1 cellular context compared by ENCODE assay signal in the genomic region with DNA sequence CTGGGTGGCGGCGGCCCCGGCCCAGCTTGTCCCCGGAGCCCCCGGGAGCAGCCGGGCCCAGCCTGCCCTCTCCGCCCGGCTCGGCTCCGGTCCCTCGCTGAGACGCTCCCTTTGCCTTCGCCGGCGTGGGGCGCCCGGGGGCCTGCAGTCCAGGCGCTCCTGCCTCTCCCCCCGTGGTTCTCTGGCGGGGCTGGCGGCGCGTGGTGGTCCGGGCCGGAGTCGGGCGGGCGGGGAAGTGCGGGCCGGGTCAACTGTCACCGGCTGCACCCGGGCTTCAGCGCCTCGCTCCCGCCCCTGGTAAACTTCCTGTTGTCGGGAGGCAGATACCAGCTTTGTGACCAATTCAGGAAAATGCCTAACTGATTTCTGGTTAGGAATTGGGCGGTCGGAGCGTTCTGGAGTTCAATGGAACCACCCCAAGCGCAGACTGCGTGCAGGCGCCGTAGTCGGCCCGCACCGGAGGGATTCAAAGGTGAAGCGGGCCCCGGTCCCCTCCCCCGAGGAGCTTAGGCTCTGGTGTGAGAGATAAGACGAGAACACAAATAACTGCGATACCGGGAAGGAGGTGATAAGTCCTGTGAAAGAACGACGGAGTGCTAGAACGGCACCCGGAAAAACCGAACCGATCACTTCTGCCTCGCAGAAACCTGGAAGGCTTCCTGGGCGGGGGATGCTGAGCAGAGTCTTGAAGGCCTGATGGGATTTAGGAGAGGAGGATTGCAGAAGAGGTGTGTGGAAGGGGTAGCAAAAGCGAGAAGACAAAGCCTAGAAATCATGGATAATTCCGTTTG.
TF ChIP-seq lines count a peak whose summit lies in the region.

No MANE protein-coding gene starts in this region.

TF ChIP-seq in K562, 482 proteins besides CTCF, POLR2A, EP300 and RAD21 (continued from another document and continues in another):
- TF ChIP-seq ATF7 (IDR thresholded peaks at IDR 0.05) (peak; percentile 41), TEAD1 (CRISPR knock-in tag; IDR thresholded peaks at IDR 0.05) (peak; percentile 41 to 78; a peak in 2 of 4 replicates), RB1 (IDR thresholded peaks at IDR 0.05; ENCODE audit: low read depth) (0 out of 2 replicates have a peak, but pooled peaks have one; percentile 24), HNRNPL (IDR thresholded peaks at IDR 0.05; ENCODE audit: low read depth, low read length) (no peak), ZNF224 (CRISPR knock-in tag; IDR thresholded peaks at IDR 0.05) (no peak), ZNF57 (CRISPR knock-in tag; IDR thresholded peaks at IDR 0.05) (no peak), KAT7 (CRISPR knock-in tag; IDR thresholded peaks at IDR 0.05; ENCODE audit: borderline replicate concordance) (no peak; the same call in 1 of the 2 replicates), ZNF12 (CRISPR knock-in tag; IDR thresholded peaks at IDR 0.05) (no peak), ZNF780A (CRISPR knock-in tag; IDR thresholded peaks at IDR 0.05) (no peak), PTTG1 (tag; IDR thresholded peaks at IDR 0.05; ENCODE audit: low read depth) (no peak), MAFK (IDR thresholded peaks at IDR 0.05; ENCODE audit: low read length) (no peak), ZNF778 (CRISPR knock-in tag; IDR thresholded peaks at IDR 0.05) (no peak), SMAD3 (CRISPR knock-in tag; conservative IDR thresholded peaks at IDR 0.05) (no peak), ZNF24 (IDR thresholded peaks at IDR 0.05) (peak; percentile 71), CC2D1A (IDR thresholded peaks at IDR 0.05) (peak; percentile 69; the same call in 1 of the 2 replicates), JUND (IDR thresholded peaks at IDR 0.05; ENCODE audit: borderline replicate concordance, low read depth, low read length) (no peak), JUND (tag; IDR thresholded peaks at IDR 0.05; ENCODE audit: borderline replicate concordance, low read depth, low read length) (no peak; the same call in 2 of the 3 replicates), U2AF1 (optimal IDR thresholded peaks at IDR 0.05; ENCODE audit: low read depth, low read length) (no peak), SREBF2 (CRISPR knock-in tag; IDR thresholded peaks at IDR 0.05) (no peak), KDM5B (IDR thresholded peaks at IDR 0.05; ENCODE audit: insufficient replicate concordance, low read depth, low read length) (no peak), ZNF212 (CRISPR knock-in tag; IDR thresholded peaks at IDR 0.05) (no peak), ZFPM2 (CRISPR knock-in tag; IDR thresholded peaks at IDR 0.05) (no peak), GATAD2B (IDR thresholded peaks at IDR 0.05; ENCODE audit: borderline replicate concordance) (no peak), BRD9 (IDR thresholded peaks at IDR 0.05; ENCODE audit: low read depth, partially characterized antibody) (no peak), CREB1 (IDR thresholded peaks at IDR 0.05) (peak; percentile 59), CREB1 (CRISPR knock-in tag; IDR thresholded peaks at IDR 0.05) (0 out of 2 replicates have a peak, but pooled peaks have one; percentile 23), DACH1 (IDR thresholded peaks at IDR 0.05; ENCODE audit: partially characterized antibody) (no peak), ZNF584 (CRISPR knock-in tag; IDR thresholded peaks at IDR 0.05; ENCODE audit: low read depth) (no peak), SP1 (CRISPR knock-in tag; IDR thresholded peaks at IDR 0.05) (peak; percentile 48; the same call in 1 of the 2 replicates), RHOXF2B (CRISPR knock-in tag; conservative IDR thresholded peaks at IDR 0.05) (no peak), COPS2 (conservative IDR thresholded peaks at IDR 0.05) (no peak), MEIS2 (IDR thresholded peaks at IDR 0.05; ENCODE audit: partially characterized antibody) (no peak), TOE1 (IDR thresholded peaks at IDR 0.05; ENCODE audit: borderline replicate concordance) (no peak), TOE1 (CRISPR knock-in tag; IDR thresholded peaks at IDR 0.05; ENCODE audit: borderline replicate concordance, low read depth) (no peak), ZNF75A (CRISPR knock-in tag; IDR thresholded peaks at IDR 0.05) (no peak)
- TF ChIP-seq, protein P1, sequence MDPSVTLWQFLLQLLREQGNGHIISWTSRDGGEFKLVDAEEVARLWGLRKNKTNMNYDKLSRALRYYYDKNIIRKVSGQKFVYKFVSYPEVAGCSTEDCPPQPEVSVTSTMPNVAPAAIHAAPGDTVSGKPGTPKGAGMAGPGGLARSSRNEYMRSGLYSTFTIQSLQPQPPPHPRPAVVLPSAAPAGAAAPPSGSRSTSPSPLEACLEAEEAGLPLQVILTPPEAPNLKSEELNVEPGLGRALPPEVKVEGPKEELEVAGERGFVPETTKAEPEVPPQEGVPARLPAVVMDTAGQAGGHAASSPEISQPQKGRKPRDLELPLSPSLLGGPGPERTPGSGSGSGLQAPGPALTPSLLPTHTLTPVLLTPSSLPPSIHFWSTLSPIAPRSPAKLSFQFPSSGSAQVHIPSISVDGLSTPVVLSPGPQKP (CRISPR knock-in tag; IDR thresholded peaks at IDR 0.05) = no peak
- TF ChIP-seq, protein P2, sequence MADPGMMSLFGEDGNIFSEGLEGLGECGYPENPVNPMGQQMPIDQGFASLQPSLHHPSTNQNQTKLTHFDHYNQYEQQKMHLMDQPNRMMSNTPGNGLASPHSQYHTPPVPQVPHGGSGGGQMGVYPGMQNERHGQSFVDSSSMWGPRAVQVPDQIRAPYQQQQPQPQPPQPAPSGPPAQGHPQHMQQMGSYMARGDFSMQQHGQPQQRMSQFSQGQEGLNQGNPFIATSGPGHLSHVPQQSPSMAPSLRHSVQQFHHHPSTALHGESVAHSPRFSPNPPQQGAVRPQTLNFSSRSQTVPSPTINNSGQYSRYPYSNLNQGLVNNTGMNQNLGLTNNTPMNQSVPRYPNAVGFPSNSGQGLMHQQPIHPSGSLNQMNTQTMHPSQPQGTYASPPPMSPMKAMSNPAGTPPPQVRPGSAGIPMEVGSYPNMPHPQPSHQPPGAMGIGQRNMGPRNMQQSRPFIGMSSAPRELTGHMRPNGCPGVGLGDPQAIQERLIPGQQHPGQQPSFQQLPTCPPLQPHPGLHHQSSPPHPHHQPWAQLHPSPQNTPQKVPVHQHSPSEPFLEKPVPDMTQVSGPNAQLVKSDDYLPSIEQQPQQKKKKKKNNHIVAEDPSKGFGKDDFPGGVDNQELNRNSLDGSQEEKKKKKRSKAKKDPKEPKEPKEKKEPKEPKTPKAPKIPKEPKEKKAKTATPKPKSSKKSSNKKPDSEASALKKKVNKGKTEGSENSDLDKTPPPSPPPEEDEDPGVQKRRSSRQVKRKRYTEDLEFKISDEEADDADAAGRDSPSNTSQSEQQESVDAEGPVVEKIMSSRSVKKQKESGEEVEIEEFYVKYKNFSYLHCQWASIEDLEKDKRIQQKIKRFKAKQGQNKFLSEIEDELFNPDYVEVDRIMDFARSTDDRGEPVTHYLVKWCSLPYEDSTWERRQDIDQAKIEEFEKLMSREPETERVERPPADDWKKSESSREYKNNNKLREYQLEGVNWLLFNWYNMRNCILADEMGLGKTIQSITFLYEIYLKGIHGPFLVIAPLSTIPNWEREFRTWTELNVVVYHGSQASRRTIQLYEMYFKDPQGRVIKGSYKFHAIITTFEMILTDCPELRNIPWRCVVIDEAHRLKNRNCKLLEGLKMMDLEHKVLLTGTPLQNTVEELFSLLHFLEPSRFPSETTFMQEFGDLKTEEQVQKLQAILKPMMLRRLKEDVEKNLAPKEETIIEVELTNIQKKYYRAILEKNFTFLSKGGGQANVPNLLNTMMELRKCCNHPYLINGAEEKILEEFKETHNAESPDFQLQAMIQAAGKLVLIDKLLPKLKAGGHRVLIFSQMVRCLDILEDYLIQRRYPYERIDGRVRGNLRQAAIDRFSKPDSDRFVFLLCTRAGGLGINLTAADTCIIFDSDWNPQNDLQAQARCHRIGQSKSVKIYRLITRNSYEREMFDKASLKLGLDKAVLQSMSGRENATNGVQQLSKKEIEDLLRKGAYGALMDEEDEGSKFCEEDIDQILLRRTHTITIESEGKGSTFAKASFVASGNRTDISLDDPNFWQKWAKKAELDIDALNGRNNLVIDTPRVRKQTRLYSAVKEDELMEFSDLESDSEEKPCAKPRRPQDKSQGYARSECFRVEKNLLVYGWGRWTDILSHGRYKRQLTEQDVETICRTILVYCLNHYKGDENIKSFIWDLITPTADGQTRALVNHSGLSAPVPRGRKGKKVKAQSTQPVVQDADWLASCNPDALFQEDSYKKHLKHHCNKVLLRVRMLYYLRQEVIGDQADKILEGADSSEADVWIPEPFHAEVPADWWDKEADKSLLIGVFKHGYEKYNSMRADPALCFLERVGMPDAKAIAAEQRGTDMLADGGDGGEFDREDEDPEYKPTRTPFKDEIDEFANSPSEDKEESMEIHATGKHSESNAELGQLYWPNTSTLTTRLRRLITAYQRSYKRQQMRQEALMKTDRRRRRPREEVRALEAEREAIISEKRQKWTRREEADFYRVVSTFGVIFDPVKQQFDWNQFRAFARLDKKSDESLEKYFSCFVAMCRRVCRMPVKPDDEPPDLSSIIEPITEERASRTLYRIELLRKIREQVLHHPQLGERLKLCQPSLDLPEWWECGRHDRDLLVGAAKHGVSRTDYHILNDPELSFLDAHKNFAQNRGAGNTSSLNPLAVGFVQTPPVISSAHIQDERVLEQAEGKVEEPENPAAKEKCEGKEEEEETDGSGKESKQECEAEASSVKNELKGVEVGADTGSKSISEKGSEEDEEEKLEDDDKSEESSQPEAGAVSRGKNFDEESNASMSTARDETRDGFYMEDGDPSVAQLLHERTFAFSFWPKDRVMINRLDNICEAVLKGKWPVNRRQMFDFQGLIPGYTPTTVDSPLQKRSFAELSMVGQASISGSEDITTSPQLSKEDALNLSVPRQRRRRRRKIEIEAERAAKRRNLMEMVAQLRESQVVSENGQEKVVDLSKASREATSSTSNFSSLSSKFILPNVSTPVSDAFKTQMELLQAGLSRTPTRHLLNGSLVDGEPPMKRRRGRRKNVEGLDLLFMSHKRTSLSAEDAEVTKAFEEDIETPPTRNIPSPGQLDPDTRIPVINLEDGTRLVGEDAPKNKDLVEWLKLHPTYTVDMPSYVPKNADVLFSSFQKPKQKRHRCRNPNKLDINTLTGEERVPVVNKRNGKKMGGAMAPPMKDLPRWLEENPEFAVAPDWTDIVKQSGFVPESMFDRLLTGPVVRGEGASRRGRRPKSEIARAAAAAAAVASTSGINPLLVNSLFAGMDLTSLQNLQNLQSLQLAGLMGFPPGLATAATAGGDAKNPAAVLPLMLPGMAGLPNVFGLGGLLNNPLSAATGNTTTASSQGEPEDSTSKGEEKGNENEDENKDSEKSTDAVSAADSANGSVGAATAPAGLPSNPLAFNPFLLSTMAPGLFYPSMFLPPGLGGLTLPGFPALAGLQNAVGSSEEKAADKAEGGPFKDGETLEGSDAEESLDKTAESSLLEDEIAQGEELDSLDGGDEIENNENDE (IDR thresholded peaks at IDR 0.05; ENCODE audit: low read depth, low read length) = no peak
- TF ChIP-seq, protein P3, sequence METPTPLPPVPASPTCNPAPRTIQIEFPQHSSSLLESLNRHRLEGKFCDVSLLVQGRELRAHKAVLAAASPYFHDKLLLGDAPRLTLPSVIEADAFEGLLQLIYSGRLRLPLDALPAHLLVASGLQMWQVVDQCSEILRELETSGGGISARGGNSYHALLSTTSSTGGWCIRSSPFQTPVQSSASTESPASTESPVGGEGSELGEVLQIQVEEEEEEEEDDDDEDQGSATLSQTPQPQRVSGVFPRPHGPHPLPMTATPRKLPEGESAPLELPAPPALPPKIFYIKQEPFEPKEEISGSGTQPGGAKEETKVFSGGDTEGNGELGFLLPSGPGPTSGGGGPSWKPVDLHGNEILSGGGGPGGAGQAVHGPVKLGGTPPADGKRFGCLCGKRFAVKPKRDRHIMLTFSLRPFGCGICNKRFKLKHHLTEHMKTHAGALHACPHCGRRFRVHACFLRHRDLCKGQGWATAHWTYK (CRISPR knock-in tag; IDR thresholded peaks at IDR 0.05) = no peak
- TF ChIP-seq, protein P4, sequence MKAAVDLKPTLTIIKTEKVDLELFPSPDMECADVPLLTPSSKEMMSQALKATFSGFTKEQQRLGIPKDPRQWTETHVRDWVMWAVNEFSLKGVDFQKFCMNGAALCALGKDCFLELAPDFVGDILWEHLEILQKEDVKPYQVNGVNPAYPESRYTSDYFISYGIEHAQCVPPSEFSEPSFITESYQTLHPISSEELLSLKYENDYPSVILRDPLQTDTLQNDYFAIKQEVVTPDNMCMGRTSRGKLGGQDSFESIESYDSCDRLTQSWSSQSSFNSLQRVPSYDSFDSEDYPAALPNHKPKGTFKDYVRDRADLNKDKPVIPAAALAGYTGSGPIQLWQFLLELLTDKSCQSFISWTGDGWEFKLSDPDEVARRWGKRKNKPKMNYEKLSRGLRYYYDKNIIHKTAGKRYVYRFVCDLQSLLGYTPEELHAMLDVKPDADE (conservative IDR thresholded peaks at IDR 0.05; ENCODE audit: control insufficient read depth, low read depth, low read length) = peak; percentile 39; the same call in 1 of the 2 replicates
- TF ChIP-seq, protein P5, sequence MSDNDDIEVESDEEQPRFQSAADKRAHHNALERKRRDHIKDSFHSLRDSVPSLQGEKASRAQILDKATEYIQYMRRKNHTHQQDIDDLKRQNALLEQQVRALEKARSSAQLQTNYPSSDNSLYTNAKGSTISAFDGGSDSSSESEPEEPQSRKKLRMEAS (CRISPR knock-in tag; IDR thresholded peaks at IDR 0.05) = no peak
- TF ChIP-seq, protein P6, sequence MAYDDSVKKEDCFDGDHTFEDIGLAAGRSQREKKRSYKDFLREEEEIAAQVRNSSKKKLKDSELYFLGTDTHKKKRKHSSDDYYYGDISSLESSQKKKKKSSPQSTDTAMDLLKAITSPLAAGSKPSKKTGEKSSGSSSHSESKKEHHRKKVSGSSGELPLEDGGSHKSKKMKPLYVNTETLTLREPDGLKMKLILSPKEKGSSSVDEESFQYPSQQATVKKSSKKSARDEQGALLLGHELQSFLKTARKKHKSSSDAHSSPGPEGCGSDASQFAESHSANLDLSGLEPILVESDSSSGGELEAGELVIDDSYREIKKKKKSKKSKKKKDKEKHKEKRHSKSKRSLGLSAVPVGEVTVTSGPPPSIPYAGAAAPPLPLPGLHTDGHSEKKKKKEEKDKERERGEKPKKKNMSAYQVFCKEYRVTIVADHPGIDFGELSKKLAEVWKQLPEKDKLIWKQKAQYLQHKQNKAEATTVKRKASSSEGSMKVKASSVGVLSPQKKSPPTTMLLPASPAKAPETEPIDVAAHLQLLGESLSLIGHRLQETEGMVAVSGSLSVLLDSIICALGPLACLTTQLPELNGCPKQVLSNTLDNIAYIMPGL (CRISPR knock-in tag; IDR thresholded peaks at IDR 0.05) = peak; percentile 23; the same call in 1 of the 2 replicates
- TF ChIP-seq, protein P7, sequence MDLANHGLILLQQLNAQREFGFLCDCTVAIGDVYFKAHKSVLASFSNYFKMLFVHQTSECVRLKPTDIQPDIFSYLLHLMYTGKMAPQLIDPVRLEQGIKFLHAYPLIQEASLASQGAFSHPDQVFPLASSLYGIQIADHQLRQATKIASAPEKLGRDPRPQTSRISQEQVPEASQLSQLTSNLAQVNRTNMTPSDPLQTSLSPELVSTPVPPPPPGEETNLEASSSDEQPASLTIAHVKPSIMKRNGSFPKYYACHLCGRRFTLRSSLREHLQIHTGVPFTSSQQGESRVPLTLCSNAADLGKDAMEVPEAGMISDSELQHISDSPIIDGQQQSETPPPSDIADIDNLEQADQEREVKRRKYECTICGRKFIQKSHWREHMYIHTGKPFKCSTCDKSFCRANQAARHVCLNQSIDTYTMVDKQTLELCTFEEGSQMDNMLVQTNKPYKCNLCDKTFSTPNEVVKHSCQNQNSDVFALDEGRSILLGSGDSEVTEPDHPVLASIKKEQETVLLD (IDR thresholded peaks at IDR 0.05) = no peak
- TF ChIP-seq, protein P8, sequence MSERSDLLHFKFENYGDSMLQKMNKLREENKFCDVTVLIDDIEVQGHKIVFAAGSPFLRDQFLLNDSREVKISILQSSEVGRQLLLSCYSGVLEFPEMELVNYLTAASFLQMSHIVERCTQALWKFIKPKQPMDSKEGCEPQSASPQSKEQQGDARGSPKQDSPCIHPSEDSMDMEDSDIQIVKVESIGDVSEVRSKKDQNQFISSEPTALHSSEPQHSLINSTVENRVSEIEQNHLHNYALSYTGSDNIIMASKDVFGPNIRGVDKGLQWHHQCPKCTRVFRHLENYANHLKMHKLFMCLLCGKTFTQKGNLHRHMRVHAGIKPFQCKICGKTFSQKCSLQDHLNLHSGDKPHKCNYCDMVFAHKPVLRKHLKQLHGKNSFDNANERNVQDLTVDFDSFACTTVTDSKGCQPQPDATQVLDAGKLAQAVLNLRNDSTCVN (CRISPR knock-in tag; IDR thresholded peaks at IDR 0.05) = no peak
